26 cellular contexts compared by ENCODE assay signal in the genomic region with DNA sequence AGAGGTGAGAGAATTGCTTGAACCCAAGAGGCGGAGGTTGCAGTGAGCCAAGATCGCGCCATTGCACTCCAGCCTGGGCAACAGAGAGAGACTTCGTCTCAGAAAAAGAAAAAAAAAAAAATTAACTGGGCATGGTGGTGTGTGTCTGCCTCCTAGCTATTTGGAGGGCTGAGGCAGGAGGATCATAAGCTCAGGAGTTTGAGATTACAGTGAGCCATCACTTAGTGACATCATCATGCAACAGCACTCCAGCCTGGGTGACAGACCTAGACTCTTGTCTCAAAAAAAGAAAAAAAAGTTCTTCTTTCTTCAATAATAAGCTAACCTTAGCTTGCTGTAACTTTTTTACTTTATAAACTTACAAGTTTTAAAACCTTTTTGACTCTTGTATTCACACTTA.
"Had no signal": no experiment of that assay in that cellular context is flagged by ENCODE, and none has a peak within 500 bp of the region (broad histone marks: within the 10 kb centered on the region; RNA-seq: fewer than 3 reads in every experiment).

No MANE protein-coding gene starts in this region.

- H3K27me3 ChIP-seq: brain microvascular endothelial cell, esophagus muscularis mucosa, pancreas, spleen, testis, transverse colon had no signal

- H3K4me1 ChIP-seq: pancreas, prostate gland, spleen, testis, transverse colon had no signal

- H3K4me3 ChIP-seq: esophagus muscularis mucosa, pancreas, prostate gland, spleen, testis, transverse colon had no signal

- H3K36me3 ChIP-seq: pancreas, prostate gland had no signal

- ATAC-seq: activated T-cell treated with anti-CD3 and anti-CD28 coated beads, Interleukin-2, amount 50 U/mL, for 4 hours; activated T-helper 17 cell treated with anti-CD3 and anti-CD28 coated beads, Interleukin-2, amount 50 U/mL, for 72 hours; left cardiac atrium; left ventricle myocardium superior; naive thymus-derived CD4-positive, alpha-beta T cell; pancreas; stimulated activated naive CD8-positive, alpha-beta T cell treated with anti-CD3 and anti-CD28 coated beads, Interleukin-15, Interleukin-2, amounts not matched to agents 100 U/mL and 50 U/mL, for 24 hours; WTC11 had no signal

- DNase-seq: activated CD4-positive, alpha-beta T cell treated with anti-CD3 and anti-CD28 coated beads for 1 hour; activated CD4-positive, alpha-beta T cell treated with anti-CD3 and anti-CD28 coated beads, Interleukin-2, amount 10 ng/mL, durations not matched to agents 7 days and 5 days; activated CD8-positive, alpha-beta T cell treated with anti-CD3 and anti-CD28 coated beads for 36 hours; activated gamma-delta T cell treated with Interleukin-2 at 50 U/mL for 16 hours; activated naive CD4-positive, alpha-beta T cell treated with anti-CD3 and anti-CD28 coated beads, Interleukin-2, amount 50 U/mL, for 16 hours; activated T-cell treated with anti-CD3 and anti-CD28 coated beads, Interleukin-2, amount 50 U/mL, for 4 hours; amniotic stem cell; islet precursor cell; left cardiac atrium; left ventricle myocardium superior; midbrain; nucleus accumbens; pancreas; spleen; stimulated activated CD4-positive, alpha-beta T cell treated with anti-CD3 and anti-CD28 coated beads, Interleukin-2, amount 100 ng/mL, for 48 hours; stimulated activated naive CD8-positive, alpha-beta T cell treated with anti-CD3 and anti-CD28 coated beads, Interleukin-15, Interleukin-2, amounts not matched to agents 100 U/mL and 50 U/mL, for 24 hours; testis; transverse colon had no signal

- H3K27ac ChIP-seq: brain microvascular endothelial cell, esophagus muscularis mucosa, pancreas, prostate gland, spleen, testis, transverse colon had no signal

- FAIRE-seq: astrocyte, endothelial cell of umbilical vein had no signal

- H3K9me3 ChIP-seq: esophagus muscularis mucosa, pancreas, prostate gland, spleen, testis, transverse colon had no signal
